Comparison of ENCODE assay signal across 18 cellular contexts in the genomic region with DNA sequence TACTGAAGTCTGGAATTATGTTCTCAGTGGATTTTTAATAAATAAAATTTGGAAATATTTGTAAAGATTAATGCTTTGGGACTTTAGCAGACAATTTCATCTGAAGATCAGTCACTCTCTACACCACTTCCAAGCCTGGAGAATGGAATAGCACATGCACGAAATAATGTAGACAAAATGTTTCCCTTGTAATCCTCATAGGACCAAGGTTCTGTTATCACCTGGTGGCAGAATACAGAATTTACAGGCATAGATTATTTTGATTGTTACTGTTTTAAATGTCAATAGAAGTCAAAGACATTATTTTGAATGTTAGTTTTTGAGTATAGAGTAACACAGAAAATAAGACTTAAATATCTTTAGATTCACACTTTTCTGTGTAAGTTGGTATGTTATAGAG. TPM values are rescaled to one million over a fixed set of nuclear protein-coding genes. Genes with fewer than 3 reads are reported as not detected.
A peak's percentile ranks its signal among the peaks of the same experiment; 100 is the strongest.
DNase-seq lines count a peak whose midpoint lies in the region; ATAC-seq, FAIRE-seq and TF ChIP-seq lines count a peak whose summit lies in the region.
"Had no signal": no experiment of that assay in that cellular context is flagged by ENCODE, and none has a peak within 500 bp of the region (broad histone marks: within the 10 kb centered on the region; RNA-seq: fewer than 3 reads in every experiment).

No MANE protein-coding gene starts in this region.

- no peaks in the 10 kb centered on the region for H3K4me1 ChIP-seq in PC-3 (ENCODE audit: insufficient read depth, low read length)
- H3K4me1 ChIP-seq in HepG2 (ENCODE audit: insufficient read depth, low read length): no peaks in the 10 kb centered on the region
- H3K4me1 ChIP-seq: HAP-1 had no signal

- in situ Hi-C loops in HepG2 (cut with HindIII; ENCODE audit: extremely low pct_ligation_motif_present, low pct_unique_long_range_greater_than_20kb): no loop called here

- no peaks in the 10 kb centered on the region for H3K9me2 ChIP-seq in PC-3 (replicated peaks; ENCODE audit: low read length)

- H3K36me3 ChIP-seq in PC-3 (ENCODE audit: low read depth, low read length) (no peaks in the 10 kb centered on the region), HepG2 (replicated peaks in 1 of 2; ENCODE audit: control insufficient read depth in 1 of 2, insufficient read depth in 2 of 2, low read length in 2 of 2) (no peaks in the 10 kb centered on the region)
- H3K36me3 ChIP-seq: BLaER1 treated with 17β-estradiol and CSF1 and Interleukin-3, amounts not matched to agents 10 nM and 100 nM; HAP-1 had no signal

- no peak for TF ChIP-seq RAD21 in HepG2 (CRISPR knock-in tag; IDR thresholded peaks at IDR 0.05)

- H3K27me3 ChIP-seq in PC-3 (ENCODE audit: low read length): no peaks in the 10 kb centered on the region
- H3K27me3 ChIP-seq in HepG2 (ENCODE audit: control insufficient read depth in 1 of 2, insufficient read depth in 2 of 2, low read length in 2 of 2): no peaks in the 10 kb centered on the region
- H3K27me3 ChIP-seq: BLaER1 treated with 17β-estradiol and CSF1 and Interleukin-3, amounts not matched to agents 10 nM and 100 nM had no signal

- no TSS peak for BruUV-seq in PC-3 (replicated peaks; lab: Mats Ljungman, UMichigan)
- no TSS peak for BruUV-seq in HepG2 (replicated peaks; lab: Mats Ljungman, UMichigan)

- no peak overlapping the region for H3K9ac ChIP-seq in PC-3 (ENCODE audit: low read length)
- no peak overlapping the region for H3K9ac ChIP-seq in HepG2 (ENCODE audit: insufficient read depth, low read depth, low read length)
- H3K9ac ChIP-seq: BLaER1 treated with 17β-estradiol and CSF1 and Interleukin-3, amounts not matched to agents 10 nM and 100 nM had no signal

- H3K9me3 ChIP-seq in PC-3 (ENCODE audit: low read length): no peaks in the 10 kb centered on the region
- no peaks in the 10 kb centered on the region for H3K9me3 ChIP-seq in HepG2 (ENCODE audit: low read length)
- H3K9me3 ChIP-seq: BLaER1 treated with 17β-estradiol and CSF1 and Interleukin-3, amounts not matched to agents 10 nM and 100 nM; HAP-1 had no signal

- H3K27ac Mint-ChIP-seq in endothelial cell (ENCODE audit: unreplicated experiment) (no peak overlapping the region), progenitor cell of endocrine pancreas (no peak overlapping the region), mesothelial cell of epicardium (no peak overlapping the region)
- H3K27ac Mint-ChIP-seq: CD4-positive, alpha-beta T cell had no signal

- TF ChIP-seq CTCF in C4-2B (conservative IDR thresholded peaks at IDR 0.05) (peak; percentile 34), PC-3 (conservative IDR thresholded peaks at IDR 0.05; ENCODE audit: low read depth, low read length) (peak; percentile 47; the same call in 1 of the 2 replicates), endothelial cell (IDR thresholded peaks at IDR 0.05; ENCODE audit: unreplicated experiment) (peak; percentile 60), progenitor cell of endocrine pancreas (IDR thresholded peaks at IDR 0.05; ENCODE audit: unreplicated experiment) (peak; percentile 12), mesothelial cell of epicardium (IDR thresholded peaks at IDR 0.05; ENCODE audit: unreplicated experiment) (no peak), HepG2 (CRISPR knock-in tag; IDR thresholded peaks at IDR 0.05) (no peak)

- H3K4me3 ChIP-seq in PC-3 (ENCODE audit: low read length) (no peak overlapping the region), HepG2 (replicated peaks in 1 of 3; ENCODE audit: insufficient read depth in 1 of 3, low read depth in 2 of 3, low read length in 3 of 3) (no peak overlapping the region)
- H3K4me3 ChIP-seq: BLaER1 treated with 17β-estradiol and CSF1 and Interleukin-3, amounts not matched to agents 10 nM and 100 nM; HAP-1 had no signal

- no peak for TF ChIP-seq POLR2A in HepG2 (IDR thresholded peaks at IDR 0.05; ENCODE audit: insufficient read depth in 1 of 2, low read depth in 2 of 2, low read length in 2 of 2)

- H3K79me2 ChIP-seq in PC-3 (ENCODE audit: low read length) (no peaks in the 10 kb centered on the region), HepG2 (ENCODE audit: insufficient read depth, low read length) (no peaks in the 10 kb centered on the region)

- 5% methylated on average over 1 of the region's 1 CpG for WGBS in HepG2 (ENCODE audit: low lambda C conversion rate)

- H3K4me1 Mint-ChIP-seq in endothelial cell (ENCODE audit: unreplicated experiment): no peaks in the 10 kb centered on the region
- H3K4me1 Mint-ChIP-seq in progenitor cell of endocrine pancreas (ENCODE audit: low read depth): no peaks in the 10 kb centered on the region
- H3K4me1 Mint-ChIP-seq in mesothelial cell of epicardium: no peaks in the 10 kb centered on the region

- ATAC-seq in PC-3 (no peak), Right ventricle myocardium inferior (no peak), HepG2 (no peak)

- DNase-seq in PC-3 (no peak), endothelial cell (ENCODE audit: low spot score) (no peak), progenitor cell of endocrine pancreas (ENCODE audit: low spot score, unreplicated experiment) (no peak), Right ventricle myocardium inferior (ENCODE audit: missing footprints) (no peak), mesothelial cell of epicardium (ENCODE audit: low spot score in 2 of 2, unreplicated experiment in 2 of 2) (no peak), HepG2 (ENCODE audit: low spot score) (no peak)
- DNase-seq: ACHN; CD4-positive, alpha-beta T cell; DND-41; GDM1; GOT3 had no signal

- H4K20me1 ChIP-seq in PC-3 (ENCODE audit: low read length) (no peaks in the 10 kb centered on the region), HepG2 (ENCODE audit: insufficient read depth, low read length) (no peaks in the 10 kb centered on the region)
- H4K20me1 ChIP-seq: BLaER1 treated with 17β-estradiol and CSF1 and Interleukin-3, amounts not matched to agents 10 nM and 100 nM had no signal

- H3K27ac ChIP-seq in C4-2B (no peak overlapping the region), PC-3 (ENCODE audit: low read length) (no peak overlapping the region), HepG2 (ENCODE audit: extremely low read length, insufficient read depth, low read length) (no peak overlapping the region)
- H3K27ac ChIP-seq: HL-60 had no signal

- intact Hi-C loops in PC-3 (cut with micrococcal nuclease) (no loop called here), Right ventricle myocardium inferior (cut with DNase I) (no loop called here), HepG2 (cut with micrococcal nuclease; ENCODE audit: unreplicated experiment) (loop anchor here (10.0 kb wide), 1 partner anchor 175 kb away; no protein-coding TSS in a partner anchor)

- no peaks in the 10 kb centered on the region for H3K27me3 Mint-ChIP-seq in endothelial cell (ENCODE audit: unreplicated experiment)
- no peaks in the 10 kb centered on the region for H3K27me3 Mint-ChIP-seq in progenitor cell of endocrine pancreas
- no peaks in the 10 kb centered on the region for H3K27me3 Mint-ChIP-seq in mesothelial cell of epicardium (ENCODE audit: low read depth)
- H3K27me3 Mint-ChIP-seq: CD4-positive, alpha-beta T cell had no signal

- H2AFZ ChIP-seq in PC-3 (ENCODE audit: low read length) (no peak overlapping the region), HepG2 (ENCODE audit: low read length) (no peak overlapping the region)

- H3K9me3 Mint-ChIP-seq in endothelial cell (ENCODE audit: unreplicated experiment) (no peaks in the 10 kb centered on the region), progenitor cell of endocrine pancreas (ENCODE audit: low read depth) (no peaks in the 10 kb centered on the region), mesothelial cell of epicardium (peaks cover 52% of the 10 kb centered on the region)
- H3K9me3 Mint-ChIP-seq: CD4-positive, alpha-beta T cell had no signal

- no peaks in the 10 kb centered on the region for H3K36me3 Mint-ChIP-seq in endothelial cell (ENCODE audit: low read depth, unreplicated experiment)
- H3K36me3 Mint-ChIP-seq in progenitor cell of endocrine pancreas (ENCODE audit: insufficient read depth): no peaks in the 10 kb centered on the region
- no peaks in the 10 kb centered on the region for H3K36me3 Mint-ChIP-seq in mesothelial cell of epicardium

- H3F3A ChIP-seq in PC-3 (ENCODE audit: low read length, unreplicated experiment): no peaks in the 10 kb centered on the region

- H3K4me3 Mint-ChIP-seq in endothelial cell (ENCODE audit: unreplicated experiment): no peak overlapping the region
- H3K4me3 Mint-ChIP-seq in progenitor cell of endocrine pancreas (ENCODE audit: low read depth): no peak overlapping the region
- H3K4me3 Mint-ChIP-seq in mesothelial cell of epicardium: no peak overlapping the region
- H3K4me3 Mint-ChIP-seq: CD4-positive, alpha-beta T cell had no signal

- CTCF ChIA-PET in PC-3 (lab: Charles Lee) (no interaction called here), HepG2 (lab: Yijun Ruan, JAX; ENCODE audit: low intra/inter-chr PET ratio, low total read pairs) (no interaction called here)

- H3K4me2 ChIP-seq in PC-3 (ENCODE audit: low read length) (no peak overlapping the region), HepG2 (ENCODE audit: low read depth, low read length) (no peak overlapping the region)

- no peak for FAIRE-seq in HepG2 (lab: Jason Lieb, UNC)
- FAIRE-seq: GM12892, GM19239 had no signal

- POLR2A ChIA-PET in PC-3 (lab: Charles Lee; ENCODE audit: unreplicated experiment): no interaction called here
- POLR2A ChIA-PET in HepG2 (lab: Yijun Ruan, JAX): no interaction called here

- no peak for TF ChIP-seq EP300 in HepG2 (IDR thresholded peaks at IDR 0.05; ENCODE audit: low read depth in 2 of 2, low read length in 2 of 2)
- no peak for TF ChIP-seq EP300 in HepG2 (CRISPR knock-in tag; IDR thresholded peaks at IDR 0.05; ENCODE audit: borderline replicate concordance)

RNA-seq across cellular contexts. Expression of a gene that starts 9.1 kb away (rescaled TPM):
- total RNA-seq in PC-3 (2014; rRNA removed): not detected in 2 replicates
- 3.0 TPM for total RNA-seq in endothelial cell (ENCODE audit: unreplicated experiment)
- total RNA-seq in progenitor cell of endocrine pancreas: 3.6 and 4.4 TPM in 2 replicates
- total RNA-seq in Right ventricle myocardium inferior: not detected
- total RNA-seq in mesothelial cell of epicardium: not detected in 3 replicates
- not detected in 2 replicates for total RNA-seq in HepG2 (2016; rRNA removed; fragmentation: Illumina TruSeq; extraction: Trizol)
- total RNA-seq in HepG2 (2016; cell fraction: cytosol; rRNA removed; fragmentation: Illumina TruSeq; extraction: Trizol; ENCODE audit: low read depth): not detected in 2 replicates
- total RNA-seq in HepG2 (2016; cell fraction: insoluble cytoplasmic fraction; rRNA removed; fragmentation: Illumina TruSeq; extraction: Trizol): not detected in 2 replicates
- not detected in 2 replicates for total RNA-seq in HepG2 (2016; cell fraction: membrane; rRNA removed; fragmentation: Illumina TruSeq; extraction: Trizol)
- not detected in 2 replicates for total RNA-seq in HepG2 (2016; cell fraction: nucleus; rRNA removed; fragmentation: Illumina TruSeq; extraction: Trizol)
- polyA plus RNA-seq in HepG2 (2011; rRNA removed): not detected in 2 replicates
- polyA plus RNA-seq in HepG2 (2011; cell fraction: cytosol; rRNA removed): not detected in 2 replicates
- not detected in 2 replicates for polyA plus RNA-seq in HepG2 (2011; cell fraction: nucleus; rRNA removed)
- polyA plus RNA-seq in HepG2 (2012): not detected in 2 replicates
- not detected in 2 replicates for polyA plus RNA-seq in HepG2 (2016; cell fraction: cytosol; fragmentation: Illumina TruSeq; extraction: Trizol; ENCODE audit: low read depth)
- not detected in 2 replicates for polyA plus RNA-seq in HepG2 (2016; cell fraction: insoluble cytoplasmic fraction; fragmentation: Illumina TruSeq; extraction: Trizol; ENCODE audit: low read depth)
- polyA plus RNA-seq in HepG2 (2016; cell fraction: membrane; fragmentation: Illumina TruSeq; extraction: Trizol; ENCODE audit: low read depth): not detected in 2 replicates
- not detected in 2 replicates for polyA plus RNA-seq in HepG2 (2016; cell fraction: nucleus; fragmentation: Illumina TruSeq; extraction: Trizol; ENCODE audit: insufficient read depth, low read depth)
- not detected in 2 replicates for polyA minus RNA-seq in HepG2 (2011; rRNA and poly(A)+ RNA removed; ENCODE audit: low replicate concordance)
- not detected in 2 replicates for polyA minus RNA-seq in HepG2 (2011; cell fraction: cytosol; rRNA and poly(A)+ RNA removed)
- not detected in 2 replicates for polyA minus RNA-seq in HepG2 (2011; cell fraction: nucleus; rRNA and poly(A)+ RNA removed)
- total RNA-seq: A172; CD4-positive, alpha-beta T cell had no signal

Comparison
In these comparisons a context has a peak if more than half of its experiments do, and no peak if none do; other contexts are left out.
1. CTCF ChIP-seq: peak in C4-2B (single experiment), PC-3 (single experiment), endothelial cell (single experiment) and progenitor cell of endocrine pancreas (single experiment); none in mesothelial cell of epicardium (single experiment) and HepG2 (single experiment).